Comparison of ENCODE assay signal across 16 cellular contexts in the genomic region with DNA sequence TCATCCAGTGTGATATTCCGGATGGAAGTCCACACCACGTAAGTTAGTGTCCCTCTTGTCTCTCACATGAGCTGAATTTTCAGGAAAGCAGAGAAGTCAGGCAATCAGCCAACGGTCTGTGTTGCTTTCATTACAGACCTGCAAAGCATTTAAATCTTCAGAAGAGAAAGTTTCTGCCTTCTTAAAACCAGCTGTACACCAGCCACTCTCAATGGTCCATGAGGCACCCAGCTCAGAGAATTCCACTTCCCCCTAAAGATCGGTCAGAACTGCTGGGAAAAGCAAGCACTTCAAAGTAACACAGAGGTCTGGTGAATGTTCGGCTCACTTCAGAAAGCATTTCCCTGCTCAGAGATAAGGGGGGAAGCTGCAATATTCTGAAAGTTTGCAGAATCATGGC.
DNase-seq lines count a peak whose midpoint lies in the region; ATAC-seq and TF ChIP-seq lines count a peak whose summit lies in the region.
"Had no signal": no experiment of that assay in that cellular context is flagged by ENCODE, and none has a peak within 500 bp of the region (broad histone marks: within the 10 kb centered on the region; RNA-seq: fewer than 3 reads in every experiment).

No MANE protein-coding gene starts in this region.

- H3K9me2 ChIP-seq in OCI-LY7 (ENCODE audit: insufficient read depth, low read length) = no peaks in the 10 kb centered on the region

- H4K8ac ChIP-seq in mesenchymal stem cell (ENCODE audit: low read length) = peak overlapping the region; percentile 30

- H3K4me1 Mint-ChIP-seq in activated T-cell treated with anti-CD3 and anti-CD28 coated beads, Interleukin-2, amount 50 U/mL, for 24 hours (ENCODE audit: low read depth) = no peaks in the 10 kb centered on the region
- H3K4me1 Mint-ChIP-seq: CD8-positive, alpha-beta memory T cell had no signal

- H3K27ac Mint-ChIP-seq in activated T-cell treated with anti-CD3 and anti-CD28 coated beads, Interleukin-2, amount 50 U/mL, for 24 hours = no peak overlapping the region
- H3K27ac Mint-ChIP-seq: CD8-positive, alpha-beta memory T cell had no signal

- no peaks in the 10 kb centered on the region for H4K20me1 ChIP-seq in OCI-LY7 (ENCODE audit: insufficient read depth, low read length)

- peak overlapping the region; percentile 70 to 96 for H2BK12ac ChIP-seq in mesenchymal stem cell (ENCODE audit: low read length in 2 of 2)

- 15% methylated on average over 5 of the region's 5 CpGs for WGBS in mesenchymal stem cell

- H3K4me3 ChIP-seq in coronary artery (peak overlapping the region; percentile 21), mesenchymal stem cell (ENCODE audit: insufficient read depth in 1 of 2, low read depth in 1 of 2, low read length in 2 of 2) (peak overlapping the region in 1 of 2 experiments; percentile 15), thoracic aorta (peak overlapping the region; percentile 1), OCI-LY7 (ENCODE audit: low read depth, low read length, poor library complexity, severe bottlenecking) (no peak overlapping the region)

- no peak overlapping the region for H2BK15ac ChIP-seq in mesenchymal stem cell (ENCODE audit: low read depth, poor library complexity, severe bottlenecking)

- ATAC-seq in thoracic aorta (ENCODE audit: insufficient number of reproducible peaks, low FRiP score, low read depth) = peak; percentile 37

- H3K9me3 ChIP-seq in mesenchymal stem cell (ENCODE audit: control insufficient read depth, low read length) = no peaks in the 10 kb centered on the region
- H3K9me3 ChIP-seq in thoracic aorta = no peaks in the 10 kb centered on the region
- H3K9me3 ChIP-seq in OCI-LY7 (ENCODE audit: low read length) = no peaks in the 10 kb centered on the region

- H2AK5ac ChIP-seq in mesenchymal stem cell (ENCODE audit: low read length, severe bottlenecking) = no peak overlapping the region

- no peaks in the 10 kb centered on the region for H3K79me1 ChIP-seq in mesenchymal stem cell (replicated peaks; ENCODE audit: low read length, poor library complexity, severe bottlenecking)

- POLR2A ChIA-PET in OCI-LY7 (lab: Charles Lee) = no interaction called here

- H4K91ac ChIP-seq in mesenchymal stem cell (ENCODE audit: low read length) = no peak overlapping the region

- H3K4me3 Mint-ChIP-seq in activated T-cell treated with anti-CD3 and anti-CD28 coated beads, Interleukin-2, amount 50 U/mL, for 24 hours = no peak overlapping the region
- H3K4me3 Mint-ChIP-seq: CD8-positive, alpha-beta memory T cell had no signal

- H3K27me3 Mint-ChIP-seq in activated T-cell treated with anti-CD3 and anti-CD28 coated beads, Interleukin-2, amount 50 U/mL, for 24 hours = no peaks in the 10 kb centered on the region
- H3K27me3 Mint-ChIP-seq: CD8-positive, alpha-beta memory T cell had no signal

- no peaks in the 10 kb centered on the region for H3K36me3 Mint-ChIP-seq in activated T-cell treated with anti-CD3 and anti-CD28 coated beads, Interleukin-2, amount 50 U/mL, for 24 hours (ENCODE audit: low read depth)
- H3K36me3 Mint-ChIP-seq: CD8-positive, alpha-beta memory T cell had no signal

- H3K4ac ChIP-seq in mesenchymal stem cell (ENCODE audit: low read depth in 1 of 2, low read length in 2 of 2) = peak overlapping the region in 1 of 2 experiments; percentile 80

- H3K18ac ChIP-seq in mesenchymal stem cell (ENCODE audit: low read depth in 1 of 2, low read length in 2 of 2) = peak overlapping the region; percentile 34 to 84

- peak overlapping the region; percentile 23 for H2AFZ ChIP-seq in mesenchymal stem cell (ENCODE audit: low read depth, low read length)
- H2AFZ ChIP-seq in OCI-LY7 (ENCODE audit: low read length) = no peak overlapping the region

- H3K27ac ChIP-seq in coronary artery = peak overlapping the region; percentile 46 to 47
- H3K27ac ChIP-seq in mesenchymal stem cell (ENCODE audit: low read length, poor library complexity, severe bottlenecking) = peak overlapping the region; percentile 23
- H3K27ac ChIP-seq in thoracic aorta = peak overlapping the region in 1 of 2 donors; percentile 31
- no peak overlapping the region for H3K27ac ChIP-seq in OCI-LY7 (ENCODE audit: low read depth, low read length, poor library complexity, severe bottlenecking)
- H3K27ac ChIP-seq: 22Rv1, dorsolateral prefrontal cortex had no signal

- no peak overlapping the region for H2BK120ac ChIP-seq in mesenchymal stem cell (ENCODE audit: low read depth, low read length)

- H3K9me3 Mint-ChIP-seq in activated T-cell treated with anti-CD3 and anti-CD28 coated beads, Interleukin-2, amount 50 U/mL, for 24 hours = peaks cover 11% of the 10 kb centered on the region

- DNase-seq in DMS 273 (lab: John Stamatoyannopoulos, UW; ENCODE audit: unreplicated experiment) (peak; percentile 10), DMS 273 treated with DMSO at 0.1 percent for 48 hours (lab: John Stamatoyannopoulos, UW) (no peak), coronary artery (ENCODE audit: low spot score) (no peak), mesenchymal stem cell (peak; percentile 28), thoracic aorta (ENCODE audit: low spot score) (no peak), NCI-H187 (lab: John Stamatoyannopoulos, UW) (no peak), OCI-LY7 (ENCODE audit: low spot score) (no peak)
- no peak for DNase-seq in activated T-cell treated with anti-CD3 and anti-CD28 coated beads, Interleukin-2, amount 50 U/mL, for 24 hours
- DNase-seq: CD8-positive, alpha-beta memory T cell; dorsolateral prefrontal cortex; foreskin melanocyte; GDM1; NCI-H1048; NCI-H446; stimulated activated naive CD4-positive, alpha-beta T cell treated with Interleukin-2 at 50 U/mL for 16 hours had no signal

- no peaks in the 10 kb centered on the region for H3K79me2 ChIP-seq in OCI-LY7 (ENCODE audit: insufficient read depth, low read depth, low read length)

- TF ChIP-seq CTCF in coronary artery (IDR thresholded peaks at IDR 0.05) = no peak
- no peak for TF ChIP-seq CTCF in thoracic aorta (IDR thresholded peaks at IDR 0.05)
- no peak for TF ChIP-seq CTCF in OCI-LY7 (conservative IDR thresholded peaks at IDR 0.05; ENCODE audit: low read length)

- no peak overlapping the region for H3K14ac ChIP-seq in mesenchymal stem cell (ENCODE audit: low read length in 2 of 2)

- CTCF ChIA-PET in OCI-LY7 (lab: Charles Lee; ENCODE audit: unreplicated experiment) = no interaction called here

- intact Hi-C loops in OCI-LY7 (cut with micrococcal nuclease; ENCODE audit: unreplicated experiment) = no loop called here

- H3K4me2 ChIP-seq in mesenchymal stem cell (ENCODE audit: low read length, poor library complexity, severe bottlenecking) = no peak overlapping the region
- no peak overlapping the region for H3K4me2 ChIP-seq in OCI-LY7 (ENCODE audit: low read length)

- no peaks in the 10 kb centered on the region for H3K36me3 ChIP-seq in mesenchymal stem cell (ENCODE audit: control insufficient read depth in 1 of 2, insufficient read depth in 2 of 2, low read depth in 1 of 2, low read length in 2 of 2)
- no peaks in the 10 kb centered on the region for H3K36me3 ChIP-seq in thoracic aorta
- no peaks in the 10 kb centered on the region for H3K36me3 ChIP-seq in OCI-LY7 (ENCODE audit: insufficient read depth, low read length)

- H3K27me3 ChIP-seq in mesenchymal stem cell (ENCODE audit: control insufficient read depth in 1 of 2, insufficient read depth in 1 of 2, low read length in 2 of 2) (no peaks in the 10 kb centered on the region), thoracic aorta (replicated peaks; ENCODE audit: insufficient read depth) (no peaks in the 10 kb centered on the region)
- H3K27me3 ChIP-seq: dorsolateral prefrontal cortex had no signal

- peaks cover 1% of the 10 kb centered on the region for H3K4me1 ChIP-seq in mesenchymal stem cell (ENCODE audit: control insufficient read depth, insufficient read depth, low read depth, low read length)
- peaks cover 8 to 32% of the 10 kb centered on the region in 2 donors for H3K4me1 ChIP-seq in thoracic aorta (ENCODE audit: control insufficient read depth in 1 of 2, low read depth in 2 of 2)
- H3K4me1 ChIP-seq in OCI-LY7 (ENCODE audit: insufficient read depth, low read length, poor library complexity, severe bottlenecking) = no peaks in the 10 kb centered on the region

- H2BK5ac ChIP-seq in mesenchymal stem cell (ENCODE audit: low read depth, low read length, poor library complexity, severe bottlenecking) = no peak overlapping the region

- peak overlapping the region; percentile 9 for H3K9ac ChIP-seq in mesenchymal stem cell (ENCODE audit: low read length)

- no TSS peak for BruUV-seq in OCI-LY7 (replicated peaks; lab: Mats Ljungman, UMichigan)

- H3K23ac ChIP-seq in mesenchymal stem cell (ENCODE audit: low read length in 2 of 2) = no peak overlapping the region

Comparison
In these comparisons a context has a peak if more than half of its experiments do, and no peak if none do; other contexts are left out.
1. DNase-seq: peak in DMS 273 (single experiment) and mesenchymal stem cell (single experiment); none in DMS 273 treated with DMSO at 0.1 percent for 48 hours (single experiment), coronary artery (single experiment), thoracic aorta (single experiment), NCI-H187 (0 of 2), OCI-LY7 (single experiment) and activated T-cell treated with anti-CD3 and anti-CD28 coated beads, Interleukin-2, amount 50 U/mL, for 24 hours (single experiment).